Comparison of ENCODE assay signal across 15 cellular contexts in genomic region chr4:29708473-29708872, GRCh38.
DNase-seq lines count a peak whose midpoint lies in the region; TF ChIP-seq lines count a peak whose summit lies in the region.
"Had no signal": no experiment of that assay in that cellular context is flagged by ENCODE, and none has a peak within 500 bp of the region (broad histone marks: within the 10 kb centered on the region; RNA-seq: fewer than 3 reads in every experiment).

No MANE protein-coding gene starts in this region.

- no peak overlapping the region for H3K27ac Mint-ChIP-seq in H9
- no peak overlapping the region for H3K27ac Mint-ChIP-seq in CD8-positive, alpha-beta memory T cell

- no peaks in the 10 kb centered on the region for H3K79me2 ChIP-seq in H9 (ENCODE audit: insufficient read depth, low read length)

- no peak overlapping the region for H2BK20ac ChIP-seq in H9 (ENCODE audit: low read depth, low read length, poor library complexity, severe bottlenecking)

- no peak overlapping the region for H3K4ac ChIP-seq in H9 (ENCODE audit: low read depth, low read length)

- no peak overlapping the region for H2BK15ac ChIP-seq in H9 (ENCODE audit: low read depth, low read length)

- no peaks in the 10 kb centered on the region for H3K9me3 ChIP-seq in MG63
- H3K9me3 ChIP-seq in adipocyte (ENCODE audit: control insufficient read depth, low read length) = no peaks in the 10 kb centered on the region
- no peaks in the 10 kb centered on the region for H3K9me3 ChIP-seq in H9 (ENCODE audit: control insufficient read depth, low read depth, low read length)
- no peaks in the 10 kb centered on the region for H3K9me3 ChIP-seq in CD8-positive, alpha-beta memory T cell (ENCODE audit: low read length)
- H3K9me3 ChIP-seq: SK-N-SH, transverse colon had no signal

- H3K23ac ChIP-seq in H9 (ENCODE audit: insufficient read length, low read depth, low read length) = no peak overlapping the region

- no peak overlapping the region for H3K4me3 Mint-ChIP-seq in H9
- no peak overlapping the region for H3K4me3 Mint-ChIP-seq in CD8-positive, alpha-beta memory T cell

- H3K27ac ChIP-seq in H9 (ENCODE audit: insufficient read length, low read depth, low read length) = no peak overlapping the region
- no peak overlapping the region for H3K27ac ChIP-seq in CD8-positive, alpha-beta memory T cell (ENCODE audit: low read depth, low read length)
- H3K27ac ChIP-seq: transverse colon had no signal

- H3K4me1 Mint-ChIP-seq in H9 = no peaks in the 10 kb centered on the region
- no peaks in the 10 kb centered on the region for H3K4me1 Mint-ChIP-seq in CD8-positive, alpha-beta memory T cell

- no peak overlapping the region for H2BK12ac ChIP-seq in H9 (ENCODE audit: insufficient read length, low read depth, low read length)

- POLR2A ChIA-PET in BJ (lab: Charles Lee) = no interaction called here
- POLR2A ChIA-PET in CD8-positive, alpha-beta memory T cell (lab: Charles Lee) = no interaction called here

- no peaks in the 10 kb centered on the region for H3K4me1 ChIP-seq in adipocyte (ENCODE audit: control insufficient read depth, insufficient read depth, low read length)
- H3K4me1 ChIP-seq in H9 (ENCODE audit: insufficient read depth, low read length) = no peaks in the 10 kb centered on the region
- H3K4me1 ChIP-seq in CD8-positive, alpha-beta memory T cell (ENCODE audit: insufficient read depth, low read length) = no peaks in the 10 kb centered on the region
- H3K4me1 ChIP-seq: transverse colon had no signal

- TF ChIP-seq CTCF in BJ (IDR thresholded peaks at IDR 0.05; ENCODE audit: insufficient read depth, low read depth, low read length) (no peak), H9 (conservative IDR thresholded peaks at IDR 0.05) (no peak), GM13976 (IDR thresholded peaks at IDR 0.05; ENCODE audit: borderline replicate concordance, control extremely low read depth, extremely low read depth, insufficient read depth, missing control alignments) (no peak)

- H3T11ph ChIP-seq in H9 (ENCODE audit: low read length) = no peak overlapping the region

- H3K36me3 Mint-ChIP-seq in H9 (ENCODE audit: insufficient read depth in 1 of 3, low read depth in 3 of 3) = peaks cover 4 to 14% (median 9%) of the 10 kb centered on the region in 3 experiments; a peak in 6 of 7 replicates
- no peaks in the 10 kb centered on the region for H3K36me3 Mint-ChIP-seq in CD8-positive, alpha-beta memory T cell

- H3K4me2 ChIP-seq in H9 (ENCODE audit: insufficient read depth, insufficient read length, low read length) = no peak overlapping the region
- H3K4me2 ChIP-seq: SK-N-SH had no signal

- H3K27me3 ChIP-seq in BJ (ENCODE audit: control insufficient read depth, insufficient read depth, low read length) (no peaks in the 10 kb centered on the region), MG63 (no peaks in the 10 kb centered on the region), adipocyte (replicated peaks; ENCODE audit: control insufficient read depth, insufficient read depth, low read length) (no peaks in the 10 kb centered on the region), H9 (ENCODE audit: insufficient read depth, low read length) (no peaks in the 10 kb centered on the region)
- H3K27me3 ChIP-seq in CD8-positive, alpha-beta memory T cell (ENCODE audit: insufficient read depth, low read length, poor library complexity, severe bottlenecking) = no peaks in the 10 kb centered on the region
- H3K27me3 ChIP-seq: transverse colon had no signal

- H2BK5ac ChIP-seq in H9 (ENCODE audit: insufficient read length, low read length) = no peak overlapping the region

- no peak overlapping the region for H4K8ac ChIP-seq in H9 (replicated peaks; ENCODE audit: insufficient read length, low read depth, low read length)

- H3K79me1 ChIP-seq in H9 (ENCODE audit: insufficient read depth, low read depth, low read length, poor library complexity, severe bottlenecking) = no peaks in the 10 kb centered on the region

- no peak overlapping the region for H2AFZ ChIP-seq in H9 (ENCODE audit: low read length)

- H3K9ac ChIP-seq in adipocyte (ENCODE audit: low read length) = no peak overlapping the region
- H3K9ac ChIP-seq in H9 (ENCODE audit: extremely low read depth, insufficient read length, low read length) = no peak overlapping the region
- H3K9ac ChIP-seq: SK-N-SH had no signal

- H3K23me2 ChIP-seq in H9 (ENCODE audit: insufficient read length, low read depth, low read length, poor library complexity, severe bottlenecking) = no peaks in the 10 kb centered on the region

- no peak overlapping the region for H3K4me3 ChIP-seq in BJ (ENCODE audit: low read depth, low read length)
- H3K4me3 ChIP-seq in MG63 = no peak overlapping the region
- H3K4me3 ChIP-seq in adipocyte (ENCODE audit: low read length) = no peak overlapping the region
- H3K4me3 ChIP-seq in CD8-positive, alpha-beta memory T cell (ENCODE audit: low read length) = no peak overlapping the region
- H3K4me3 ChIP-seq: lung, transverse colon had no signal

- no peaks in the 10 kb centered on the region for H4K20me1 ChIP-seq in H9 (ENCODE audit: control insufficient read depth, insufficient read depth, insufficient read length)

- no peak overlapping the region for H3K14ac ChIP-seq in H9 (ENCODE audit: insufficient read depth, low read length)

- DNase-seq in BJ (ENCODE audit: low read depth) (peak; percentile 5), MG63 (peak; percentile 6), adipocyte (ENCODE audit: low read depth) (peak; percentile 70), iris pigment epithelial cell (ENCODE audit: low read depth) (peak; percentile 51), DMS114 treated with DMSO at 0.1 percent for 48 hours (lab: John Stamatoyannopoulos, UW; ENCODE audit: unreplicated experiment) (no peak), H9 (no peak), GM13976 (ENCODE audit: low spot score) (no peak)
- no peak for DNase-seq in CD8-positive, alpha-beta memory T cell
- DNase-seq: activated CD8-positive, alpha-beta memory T cell treated with anti-CD3 and anti-CD28 coated beads for 24 hours; NK-92 treated with Interleukin-12 subunit alpha and Interleukin-12 subunit beta, amount 100 ng/mL, for 24 hours; right cardiac atrium; SK-N-SH; stimulated activated CD4-positive, alpha-beta T cell treated with anti-CD3 and anti-CD28 coated beads, Interleukin-2, amount 100 ng/mL, for 48 hours; transverse colon had no signal

- H3K56ac ChIP-seq in H9 (ENCODE audit: insufficient read length, low read depth, low read length) = no peak overlapping the region

- H3K36me3 ChIP-seq in BJ (ENCODE audit: control insufficient read depth, insufficient read depth, low read length) (no peaks in the 10 kb centered on the region), MG63 (no peaks in the 10 kb centered on the region), adipocyte (ENCODE audit: control insufficient read depth, insufficient read depth, low read length, severe bottlenecking) (no peaks in the 10 kb centered on the region)
- no peaks in the 10 kb centered on the region for H3K36me3 ChIP-seq in CD8-positive, alpha-beta memory T cell (ENCODE audit: insufficient read depth, low read length)
- H3K36me3 ChIP-seq: transverse colon had no signal

- in situ Hi-C loops in GM13976 (cut with MboI; ENCODE audit: low sequenced_read_pairs, unreplicated experiment) = no loop called here

- no peak overlapping the region for H3K18ac ChIP-seq in H9 (ENCODE audit: insufficient read length, low read depth, low read length)

- H3K27me3 Mint-ChIP-seq in H9 (ENCODE audit: low read depth) = no peaks in the 10 kb centered on the region
- H3K27me3 Mint-ChIP-seq in CD8-positive, alpha-beta memory T cell = no peaks in the 10 kb centered on the region

- CTCF ChIA-PET in BJ (lab: Yijun Ruan, JAX) = no interaction called here
- CTCF ChIA-PET in CD8-positive, alpha-beta memory T cell (lab: Charles Lee) = no interaction called here

- H4K5ac ChIP-seq in H9 (ENCODE audit: insufficient read length, low read depth, low read length) = no peak overlapping the region

- H2BK120ac ChIP-seq in H9 (ENCODE audit: low read depth, low read length, poor library complexity, severe bottlenecking) = no peak overlapping the region

- no peak overlapping the region for H4K91ac ChIP-seq in H9 (ENCODE audit: insufficient read length, low read depth, low read length)

- WGBS in H9 (ENCODE audit: extremely low coverage, insufficient read length, low lambda C conversion rate) = no CpG with 5 or more reads among the region's 3 CpGs

- H2AK5ac ChIP-seq in H9 (ENCODE audit: insufficient read length, low read length) = no peak overlapping the region

- H3K9me3 Mint-ChIP-seq in H9 = peaks cover 23 to 25% of the 10 kb centered on the region in 2 experiments
- H3K9me3 Mint-ChIP-seq in CD8-positive, alpha-beta memory T cell = peaks cover 4 to 35% (median 15%) of the 10 kb centered on the region in 5 donors

Comparison
In these comparisons a context has a peak if more than half of its experiments do, and no peak if none do; other contexts are left out.
1. DNase-seq: peak in BJ (single experiment), MG63 (single experiment), adipocyte (single experiment) and iris pigment epithelial cell (single experiment); none in DMS114 treated with DMSO at 0.1 percent for 48 hours (single experiment), H9 (single experiment), GM13976 (single experiment) and CD8-positive, alpha-beta memory T cell (0 of 5).